Comparison of ENCODE assay signal across 19 cellular contexts in genomic region chr13:98025480-98026025, GRCh38.
A peak's percentile ranks its signal among the peaks of the same experiment; 100 is the strongest.
DNase-seq lines count a peak whose midpoint lies in the region; ATAC-seq, FAIRE-seq and TF ChIP-seq lines count a peak whose summit lies in the region.
"Had no signal": no experiment of that assay in that cellular context is flagged by ENCODE, and none has a peak within 500 bp of the region (broad histone marks: within the 10 kb centered on the region; RNA-seq: fewer than 3 reads in every experiment).

No MANE protein-coding gene starts in this region.

- no peaks in the 10 kb centered on the region for H3K79me2 ChIP-seq in HepG2 (ENCODE audit: insufficient read depth, low read length)
- no peaks in the 10 kb centered on the region for H3K79me2 ChIP-seq in K562 (ENCODE audit: control insufficient read depth, insufficient read depth, low read length)

- TF ChIP-seq EP300 in HepG2 (IDR thresholded peaks at IDR 0.05; ENCODE audit: low read depth in 2 of 2, low read length in 2 of 2) = no peak
- no peak for TF ChIP-seq EP300 in HepG2 (CRISPR knock-in tag; IDR thresholded peaks at IDR 0.05; ENCODE audit: borderline replicate concordance)
- no peak for TF ChIP-seq EP300 in K562 (IDR thresholded peaks at IDR 0.05; ENCODE audit: low read length)

- H2BK120ac ChIP-seq in IMR-90 (ENCODE audit: low read depth, low read length) = no peak overlapping the region

- TF ChIP-seq POLR2A in HepG2 (IDR thresholded peaks at IDR 0.05; ENCODE audit: insufficient read depth in 1 of 2, low read depth in 2 of 2, low read length in 2 of 2) = no peak
- TF ChIP-seq POLR2A in right lobe of liver (IDR thresholded peaks at IDR 0.05) = no peak
- TF ChIP-seq POLR2A in IMR-90 (IDR thresholded peaks at IDR 0.05; ENCODE audit: low read depth, low read length) = no peak
- no peak for TF ChIP-seq POLR2A in K562 (conservative IDR thresholded peaks at IDR 0.05)

- H3K23ac ChIP-seq in IMR-90 (ENCODE audit: low read depth, low read length) = no peak overlapping the region

- DNase-seq in HepG2 (ENCODE audit: low spot score) = no peak
- DNase-seq in right lobe of liver = no peak
- peak; percentile 88 for DNase-seq in IMR-90
- no peak for DNase-seq in K562 (ENCODE audit: extremely low read depth in 1 of 4, low spot score in 3 of 4)
- DNase-seq in NCI-H2227 treated with DMSO at 0.1 percent for 48 hours (lab: John Stamatoyannopoulos, UW) = no peak
- no peak for DNase-seq in COLO668 (lab: John Stamatoyannopoulos, UW; ENCODE audit: unreplicated experiment)
- DNase-seq in GM19239 (ENCODE audit: insufficient read length, low spot score) = no peak
- DNase-seq in stimulated activated CD4-positive, alpha-beta T cell treated with anti-CD3 and anti-CD28 coated beads, Interleukin-4, amount 100 ng/mL, for 24 hours = no peak
- DNase-seq: BE2C; C1 segment of cervical spinal cord; CD4-positive, CD25-positive, alpha-beta regulatory T cell; DMS79 treated with DMSO at 0.1 percent for 48 hours; GF-D8; H7; Karpas-422; KBM-7 had no signal

- BruUV-seq in HepG2 (replicated peaks; lab: Mats Ljungman, UMichigan) (no TSS peak), IMR-90 (replicated peaks; lab: Mats Ljungman, UMichigan) (no TSS peak), K562 (replicated peaks; lab: Mats Ljungman, UMichigan) (no TSS peak)

- H3K27me3 ChIP-seq in HepG2 (ENCODE audit: control insufficient read depth in 1 of 2, insufficient read depth in 2 of 2, low read length in 2 of 2) (no peaks in the 10 kb centered on the region), right lobe of liver (no peaks in the 10 kb centered on the region), IMR-90 (ENCODE audit: control insufficient read depth, insufficient read depth, low read length) (no peaks in the 10 kb centered on the region), K562 (ENCODE audit: control insufficient read depth in 2 of 2, insufficient read depth in 2 of 2, low read length in 2 of 2) (no peaks in the 10 kb centered on the region)
- H3K27me3 ChIP-seq: BE2C had no signal

- ATAC-seq in HepG2 (no peak), right lobe of liver (no peak), IMR-90 (ENCODE audit: low read depth) (peak; percentile 52), K562 (no peak; the same call in 2 of the 3 replicates)

- H3K4me3 ChIP-seq in HepG2 (replicated peaks in 1 of 3; ENCODE audit: insufficient read depth in 1 of 3, low read depth in 2 of 3, low read length in 3 of 3) (no peak overlapping the region), right lobe of liver (no peak overlapping the region), IMR-90 (ENCODE audit: insufficient read depth, low read depth, low read length) (no peak overlapping the region), K562 (no peak overlapping the region)
- H3K4me3 ChIP-seq: A549, GM23248 had no signal

- peaks cover 6 to 24% of the 10 kb centered on the region in 2 experiments; a peak in 4 of 5 replicates for H3K36me3 ChIP-seq in HepG2 (replicated peaks in 1 of 2; ENCODE audit: control insufficient read depth in 1 of 2, insufficient read depth in 2 of 2, low read length in 2 of 2)
- H3K36me3 ChIP-seq in right lobe of liver = peaks cover 0 to 23% (median 7%) of the 10 kb centered on the region in 4 donors
- H3K36me3 ChIP-seq in IMR-90 (ENCODE audit: control insufficient read depth, insufficient read depth, low read length) = peaks cover 6% of the 10 kb centered on the region
- H3K36me3 ChIP-seq in K562 (ENCODE audit: control insufficient read depth, insufficient read depth, low read length) = peaks cover 29% of the 10 kb centered on the region

- H3K27ac ChIP-seq in HepG2 (ENCODE audit: extremely low read length, insufficient read depth, low read length) (peak overlapping the region; percentile 36), right lobe of liver (peak overlapping the region in 1 of 3 donors; percentile 60), IMR-90 (ENCODE audit: insufficient read depth, low read length) (no peak overlapping the region), K562 (ENCODE audit: extremely low read depth, low read depth, low read length) (no peak overlapping the region)
- H3K27ac ChIP-seq: 22Rv1, A549, GM23248 had no signal

- no peak overlapping the region for H3K4me2 ChIP-seq in HepG2 (ENCODE audit: low read depth, low read length)
- no peak overlapping the region for H3K4me2 ChIP-seq in IMR-90 (ENCODE audit: low read depth, low read length)
- H3K4me2 ChIP-seq in K562 (ENCODE audit: insufficient read depth, low read length) = no peak overlapping the region
- H3K4me2 ChIP-seq: A549 had no signal

- H3K9ac ChIP-seq in HepG2 (ENCODE audit: insufficient read depth, low read depth, low read length) (no peak overlapping the region), IMR-90 (ENCODE audit: low read depth, low read length) (no peak overlapping the region), K562 (ENCODE audit: insufficient read depth in 1 of 2, low read depth in 2 of 2, low read length in 2 of 2) (no peak overlapping the region)
- H3K9ac ChIP-seq: GM23248 had no signal

- no peak overlapping the region for H3K14ac ChIP-seq in IMR-90 (replicated peaks; ENCODE audit: low read depth, low read length)

- no peak overlapping the region for H2AFZ ChIP-seq in HepG2 (ENCODE audit: low read length)
- H2AFZ ChIP-seq in IMR-90 (replicated peaks; ENCODE audit: low read length, poor library complexity) = no peak overlapping the region
- H2AFZ ChIP-seq in K562 (ENCODE audit: low read depth, low read length) = no peak overlapping the region
- H2AFZ ChIP-seq: GM23248 had no signal

- POLR2A ChIA-PET in HepG2 (lab: Yijun Ruan, JAX) = interaction anchor here (0.7 kb wide), 1 partner anchor 661 kb away, joined by 3 read pairs; no protein-coding TSS in a partner anchor
- POLR2A ChIA-PET in IMR-90 (lab: Charles Lee; ENCODE audit: unreplicated experiment) = no interaction called here
- POLR2A ChIA-PET in K562 (lab: Yijun Ruan, JAX) = no interaction called here

- H2BK20ac ChIP-seq in IMR-90 (ENCODE audit: low read depth, low read length) = no peak overlapping the region

- H3K56ac ChIP-seq in IMR-90 (ENCODE audit: extremely low read depth, insufficient read depth, low read length) = no peak overlapping the region

- no peak overlapping the region for H4K91ac ChIP-seq in IMR-90 (ENCODE audit: insufficient read depth, low read depth, low read length)

- no peak overlapping the region for H4K5ac ChIP-seq in IMR-90 (ENCODE audit: low read depth, low read length)

- H3K18ac ChIP-seq in IMR-90 (ENCODE audit: low read depth, low read length) = no peak overlapping the region

- CTCF ChIA-PET in HepG2 (lab: Yijun Ruan, JAX; ENCODE audit: low intra/inter-chr PET ratio, low total read pairs) = no interaction called here
- CTCF ChIA-PET in IMR-90 (lab: Yijun Ruan, JAX) = interaction anchor here (0.7 to 0.9 kb wide), 2 partner anchors 11 to 90 kb away, joined by 4 to 6 read pairs; no protein-coding TSS in a partner anchor
- CTCF ChIA-PET in K562 (lab: Yijun Ruan, JAX; ENCODE audit: low intra/inter-chr PET ratio) = no interaction called here

- H4K20me1 ChIP-seq in HepG2 (ENCODE audit: insufficient read depth, low read length) (no peaks in the 10 kb centered on the region), IMR-90 (ENCODE audit: insufficient read depth, low read length) (no peaks in the 10 kb centered on the region), K562 (replicated peaks; ENCODE audit: control insufficient read depth, insufficient read depth, low read length) (no peaks in the 10 kb centered on the region)

- TF ChIP-seq CTCF in HepG2 (CRISPR knock-in tag; IDR thresholded peaks at IDR 0.05) = no peak
- no peak for TF ChIP-seq CTCF in right lobe of liver (IDR thresholded peaks at IDR 0.05)
- TF ChIP-seq CTCF in IMR-90 (conservative IDR thresholded peaks at IDR 0.05; ENCODE audit: low read depth, low read length) = no peak
- TF ChIP-seq CTCF in K562 (IDR thresholded peaks at IDR 0.05 in 2 of 3, conservative IDR thresholded peaks at IDR 0.05 in 1 of 3; ENCODE audit: insufficient read depth in 2 of 3, low read depth in 1 of 3, low read length in 3 of 3) = no peak

- peaks cover 35% of the 10 kb centered on the region for H3K4me1 ChIP-seq in HepG2 (ENCODE audit: insufficient read depth, low read length)
- H3K4me1 ChIP-seq in right lobe of liver = peaks cover 0 to 15% (median 6%) of the 10 kb centered on the region in 4 donors
- H3K4me1 ChIP-seq in IMR-90 (ENCODE audit: control insufficient read depth, insufficient read depth, low read length) = peaks cover 9% of the 10 kb centered on the region
- no peaks in the 10 kb centered on the region for H3K4me1 ChIP-seq in K562 (replicated peaks in 1 of 2; ENCODE audit: control insufficient read depth in 2 of 2, insufficient read depth in 2 of 2, low read length in 2 of 2)
- H3K4me1 ChIP-seq: BE2C had no signal

- H2AK5ac ChIP-seq in IMR-90 (ENCODE audit: low read depth, low read length) = no peak overlapping the region

- no peak overlapping the region for H4K8ac ChIP-seq in IMR-90 (ENCODE audit: low read depth in 2 of 2, low read length in 2 of 2)

- H3K4ac ChIP-seq in IMR-90 (ENCODE audit: low read depth, low read length) = no peak overlapping the region

- FAIRE-seq in HepG2 (lab: Jason Lieb, UNC) = no peak
- no peak for FAIRE-seq in K562 (lab: Jason Lieb, UNC)
- no peak for FAIRE-seq in GM19239 (lab: Jason Lieb, UNC)
- FAIRE-seq: A549 had no signal

- H3K9me3 ChIP-seq in HepG2 (ENCODE audit: low read length) = no peaks in the 10 kb centered on the region
- no peaks in the 10 kb centered on the region for H3K9me3 ChIP-seq in right lobe of liver
- H3K9me3 ChIP-seq in IMR-90 (ENCODE audit: control insufficient read depth, insufficient read depth, low read length) = no peaks in the 10 kb centered on the region
- H3K9me3 ChIP-seq in K562 (replicated peaks; ENCODE audit: control insufficient read depth, insufficient read depth, low read depth, low read length) = no peaks in the 10 kb centered on the region
- H3K9me3 ChIP-seq: A549, BE2C had no signal

- TF ChIP-seq RAD21 in HepG2 (CRISPR knock-in tag; IDR thresholded peaks at IDR 0.05) (no peak), IMR-90 (IDR thresholded peaks at IDR 0.05; ENCODE audit: low read length) (no peak), K562 (CRISPR knock-in tag; conservative IDR thresholded peaks at IDR 0.05 in 1 of 2, IDR thresholded peaks at IDR 0.05 in 1 of 2) (no peak)

- peaks cover 0 to 17% of the 10 kb centered on the region in 2 experiments; a peak in 3 of 4 replicates for H3K79me1 ChIP-seq in IMR-90 (ENCODE audit: low read depth in 1 of 2, low read length in 2 of 2)

- in situ Hi-C loops in HepG2 (cut with HindIII; ENCODE audit: extremely low pct_ligation_motif_present, low pct_unique_long_range_greater_than_20kb) = no loop called here
- in situ Hi-C loops in IMR-90 (cut with MboI; ENCODE audit: low sequenced_read_pairs) = no loop called here
- in situ Hi-C loops in K562 (cut with MboI) = no loop called here

- H3K9me1 ChIP-seq in IMR-90 (ENCODE audit: insufficient read depth, low read length) (peaks cover 7% of the 10 kb centered on the region), K562 (ENCODE audit: control insufficient read depth, insufficient read depth, low read length) (no peaks in the 10 kb centered on the region)

- 90% methylated on average over 7 of the region's 7 CpGs for WGBS in HepG2 (ENCODE audit: low lambda C conversion rate)
- WGBS in right lobe of liver (ENCODE audit: insufficient coverage, low coverage, low lambda C conversion rate, missing lambda C conversion rate) = 81% methylated on average over 6 of the region's 7 CpGs
- WGBS in IMR-90 (ENCODE audit: extremely low coverage in 2 of 2, insufficient read length in 1 of 2), 2 experiments = 10% methylated on average over 2 of the region's 7 CpGs; no CpG with 5 or more reads in 1 of the 2 experiments
- 90% methylated on average over 7 of the region's 7 CpGs for WGBS in K562 (ENCODE audit: insufficient coverage, low coverage, missing lambda C conversion rate)

- H2BK5ac ChIP-seq in IMR-90 (ENCODE audit: low read depth, low read length, poor library complexity, severe bottlenecking) = peak overlapping the region; percentile 27

- dilution Hi-C loops in IMR-90 (cut with HindIII; ENCODE audit: low sequenced_read_pairs, unreplicated experiment) = no loop called here

- no peak overlapping the region for H2BK15ac ChIP-seq in IMR-90 (ENCODE audit: low read depth, low read length)

- no peak overlapping the region for H2AK9ac ChIP-seq in IMR-90 (replicated peaks; ENCODE audit: low read depth, low read length, poor library complexity)

- intact Hi-C loops in HepG2 (cut with micrococcal nuclease; ENCODE audit: unreplicated experiment) = loop anchor here (10.0 kb wide), 1 partner anchor 239 kb away; no protein-coding TSS in a partner anchor
- intact Hi-C loops in right lobe of liver (cut with DNase I) = no loop called here
- intact Hi-C loops in IMR-90 (cut with micrococcal nuclease) = loop anchor here (5.0 kb wide), 2 partner anchors 117 to 168 kb away; partner anchors contain the start of gene FARP1
- intact Hi-C loops in K562 (cut with micrococcal nuclease) = no loop called here

Comparison
In these comparisons a context has a peak if more than half of its experiments do, and no peak if none do; other contexts are left out.
1. intact Hi-C loops: an anchor here in HepG2 (10.0 kb wide) and IMR-90 (5.0 kb wide); none called in right lobe of liver and K562.
2. Of the 241 proteins assayed by ChIP-seq in both HepG2 and K562: peak only in HepG2: CHD4 and RBM22; only in K562: none; in both: none; in neither: 239.